Comparison of ENCODE assay signal across 8 cellular contexts in the genomic region with DNA sequence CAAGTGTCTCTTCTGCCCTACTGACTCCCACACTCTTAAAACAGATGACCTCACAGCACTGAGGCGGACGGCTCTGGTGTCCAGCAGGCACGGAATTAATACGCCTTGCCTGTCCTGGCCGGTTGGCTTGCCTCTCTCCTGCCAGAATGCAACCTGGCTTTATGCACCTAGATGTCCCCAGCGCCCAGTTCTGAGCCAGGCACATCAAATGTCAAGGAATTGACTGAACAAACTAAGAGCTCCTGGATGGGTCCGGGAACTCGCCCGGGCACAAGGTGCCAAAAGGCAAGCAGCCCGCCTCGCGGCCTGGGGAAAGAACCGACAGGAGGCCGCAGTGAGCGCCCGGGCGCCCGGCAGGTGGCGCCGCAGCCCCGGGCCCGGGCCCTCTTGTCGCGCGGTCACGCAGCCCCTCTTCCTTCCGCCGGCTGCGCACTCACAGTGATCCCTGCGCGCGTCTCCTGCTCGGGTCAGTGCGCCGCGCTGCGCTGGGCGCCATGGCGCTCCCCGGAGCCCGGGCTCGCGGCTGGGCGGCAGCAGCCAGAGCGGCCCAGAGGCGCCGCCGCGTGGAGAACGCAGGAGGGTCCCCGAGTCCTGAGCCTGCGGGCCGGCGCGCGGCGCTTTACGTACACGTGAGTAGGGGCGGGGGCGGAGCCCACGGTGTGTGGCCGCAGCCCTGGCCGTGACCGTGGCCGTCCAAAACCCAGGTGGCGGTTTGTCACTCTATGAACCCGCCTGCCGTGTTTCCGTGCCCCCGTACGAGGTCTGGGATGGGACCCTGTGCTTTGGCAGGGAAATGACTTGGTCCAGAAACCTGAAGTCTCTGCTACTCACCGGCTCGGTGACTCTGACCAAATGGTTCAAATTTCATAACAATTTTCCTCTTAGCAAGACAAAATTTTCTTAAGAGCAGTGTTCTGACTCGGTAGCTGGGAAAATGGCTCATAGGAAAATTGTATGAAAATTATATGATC. TPM values are rescaled to one million over a fixed set of nuclear protein-coding genes. Genes with fewer than 3 reads are reported as not detected.
A peak's percentile ranks its signal among the peaks of the same experiment; 100 is the strongest.
DNase-seq lines count a peak whose midpoint lies in the region; ATAC-seq and TF ChIP-seq lines count a peak whose summit lies in the region.

TSS of gene RSAD1 (plus strand) at position 470 of the 971 bp plus-strand sequence. CDS start at position 495, 25 bp downstream.

- H3K9me3 ChIP-seq in liver (ENCODE audit: control insufficient read depth in 4 of 4, low read length in 3 of 4), result no peaks in the 10 kb centered on the region

- peak within 1 kb of the TSS; percentile 36 to 91 for H3K9ac ChIP-seq in liver (ENCODE audit: low read depth in 1 of 2, low read length in 2 of 2)

- peaks cover 7 to 71% (median 55%) of the 10 kb centered on the region in 4 donors for H3K4me1 ChIP-seq in liver (ENCODE audit: control insufficient read depth in 4 of 4, insufficient read depth in 4 of 4, low read length in 3 of 4)

- peak within 1 kb of the TSS; percentile 89 for H3K27ac ChIP-seq in C4-2B
- peak within 1 kb of the TSS; percentile 91 to 95 for H3K27ac ChIP-seq in liver (ENCODE audit: low read depth in 1 of 2, low read length in 2 of 2)

- TF ChIP-seq CTCF in C4-2B (conservative IDR thresholded peaks at IDR 0.05), result peak; percentile 99
- peak; percentile 81 for TF ChIP-seq CTCF in liver (IDR thresholded peaks at IDR 0.05; ENCODE audit: low read depth, low read length, missing input control)

- peak within 1 kb of the TSS; percentile 70 to 82 (median 80) for H3K4me3 ChIP-seq in liver (ENCODE audit: low read depth in 1 of 3, low read length in 3 of 3)

- 1% methylated on average over 75 of the region's 75 CpGs for WGBS in liver

- peak; percentile 33 for DNase-seq in NCI-H524 treated with DMSO at 0.1 percent for 48 hours (lab: John Stamatoyannopoulos, UW)
- DNase-seq in activated CD4-positive, alpha-beta T cell treated with anti-CD3 and anti-CD28 coated beads, Interleukin-2, amount 50 U/mL, for 1 hour, result peak; percentile 80
- DNase-seq in dermis blood vessel endothelial cell, result peak; percentile 90
- DNase-seq in stimulated activated CD4-positive, alpha-beta T cell treated with anti-CD3 and anti-CD28 coated beads, Interleukin-4, amount 100 ng/mL, for 24 hours, result peak; percentile 86

- ATAC-seq in GM19324 (IDR thresholded peaks at IDR 0.05; ENCODE audit: low FRiP score, unreplicated experiment) (peak; percentile 89), HG03460 (IDR thresholded peaks at IDR 0.05; ENCODE audit: unreplicated experiment) (peak; percentile 83)

- TF ChIP-seq RAD21 in liver (IDR thresholded peaks at IDR 0.05), result peak; percentile 48 to 68

- H3K27me3 ChIP-seq in liver (ENCODE audit: control insufficient read depth in 4 of 4, insufficient read depth in 4 of 4, low read length in 3 of 4), result no peaks in the 10 kb centered on the region

- peaks cover 0 to 3% (median 3%) of the 10 kb centered on the region in 4 donors for H3K36me3 ChIP-seq in liver (ENCODE audit: control insufficient read depth in 4 of 4, insufficient read depth in 3 of 4, low read depth in 1 of 4, low read length in 3 of 4)

TF ChIP-seq in liver, 16 proteins besides CTCF, POLR2A, EP300 and RAD21:
- TF ChIP-seq, protein P1, sequence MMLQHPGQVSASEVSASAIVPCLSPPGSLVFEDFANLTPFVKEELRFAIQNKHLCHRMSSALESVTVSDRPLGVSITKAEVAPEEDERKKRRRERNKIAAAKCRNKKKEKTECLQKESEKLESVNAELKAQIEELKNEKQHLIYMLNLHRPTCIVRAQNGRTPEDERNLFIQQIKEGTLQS (IDR thresholded peaks at IDR 0.05), result no peak
- TF ChIP-seq FOXA1 (IDR thresholded peaks at IDR 0.05), result no peak
- TF ChIP-seq NR2F2 (IDR thresholded peaks at IDR 0.05), result no peak
- TF ChIP-seq YY1 (IDR thresholded peaks at IDR 0.05), result no peak
- peak in 1 of 2 donors; percentile 26 for TF ChIP-seq EGR1 (IDR thresholded peaks at IDR 0.05; ENCODE audit: low read depth in 2 of 2)
- no peak for TF ChIP-seq JUND (IDR thresholded peaks at IDR 0.05)
- TF ChIP-seq FOXA2 (IDR thresholded peaks at IDR 0.05), result no peak
- TF ChIP-seq HNF4G (IDR thresholded peaks at IDR 0.05), result no peak
- TF ChIP-seq, protein P2, sequence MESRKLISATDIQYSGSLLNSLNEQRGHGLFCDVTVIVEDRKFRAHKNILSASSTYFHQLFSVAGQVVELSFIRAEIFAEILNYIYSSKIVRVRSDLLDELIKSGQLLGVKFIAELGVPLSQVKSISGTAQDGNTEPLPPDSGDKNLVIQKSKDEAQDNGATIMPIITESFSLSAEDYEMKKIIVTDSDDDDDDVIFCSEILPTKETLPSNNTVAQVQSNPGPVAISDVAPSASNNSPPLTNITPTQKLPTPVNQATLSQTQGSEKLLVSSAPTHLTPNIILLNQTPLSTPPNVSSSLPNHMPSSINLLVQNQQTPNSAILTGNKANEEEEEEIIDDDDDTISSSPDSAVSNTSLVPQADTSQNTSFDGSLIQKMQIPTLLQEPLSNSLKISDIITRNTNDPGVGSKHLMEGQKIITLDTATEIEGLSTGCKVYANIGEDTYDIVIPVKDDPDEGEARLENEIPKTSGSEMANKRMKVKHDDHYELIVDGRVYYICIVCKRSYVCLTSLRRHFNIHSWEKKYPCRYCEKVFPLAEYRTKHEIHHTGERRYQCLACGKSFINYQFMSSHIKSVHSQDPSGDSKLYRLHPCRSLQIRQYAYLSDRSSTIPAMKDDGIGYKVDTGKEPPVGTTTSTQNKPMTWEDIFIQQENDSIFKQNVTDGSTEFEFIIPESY (IDR thresholded peaks at IDR 0.05), result no peak
- TF ChIP-seq HNF4A (conservative IDR thresholded peaks at IDR 0.05), result peak; percentile 16 to 18
- no peak for TF ChIP-seq REST (IDR thresholded peaks at IDR 0.05)
- TF ChIP-seq SP1 (IDR thresholded peaks at IDR 0.05), result no peak
- TF ChIP-seq TAF1 (conservative IDR thresholded peaks at IDR 0.05), result no peak
- TF ChIP-seq MAX (IDR thresholded peaks at IDR 0.05), result no peak
- TF ChIP-seq RXRA (IDR thresholded peaks at IDR 0.05), result peak in 1 of 2 donors; percentile 25
- peak in 1 of 2 donors; percentile 70 for TF ChIP-seq GABPA (IDR thresholded peaks at IDR 0.05 in 1 of 2, conservative IDR thresholded peaks at IDR 0.05 in 1 of 2)

RNA-seq across cellular contexts. Expression of gene RSAD1, which starts in this region (rescaled TPM):
- 15.9 and 18.2 TPM in 2 replicates for total RNA-seq in dermis blood vessel endothelial cell
- total RNA-seq in liver, result 10 to 100 TPM; 10.8 to 22.7 TPM
- 10 to 100 TPM; 18.2 to 18.9 TPM for polyA plus RNA-seq in liver

Comparison
In these comparisons a context has a peak if more than half of its experiments do, and no peak if none do; other contexts are left out.
1. Peak in every context shown above with its lines: DNase-seq, ATAC-seq, H3K4me3 ChIP-seq and H3K27ac ChIP-seq.
2. DNase-seq: peak in every context shown above with its lines; median percentile 90 in dermis blood vessel endothelial cell; 86 in stimulated activated CD4-positive, alpha-beta T cell treated with anti-CD3 and anti-CD28 coated beads, Interleukin-4, amount 100 ng/mL, for 24 hours; 80 in activated CD4-positive, alpha-beta T cell treated with anti-CD3 and anti-CD28 coated beads, Interleukin-2, amount 50 U/mL, for 1 hour; 33 in NCI-H524 treated with DMSO at 0.1 percent for 48 hours.